ENCODE assay signal across 8 cellular contexts in the genomic region with DNA sequence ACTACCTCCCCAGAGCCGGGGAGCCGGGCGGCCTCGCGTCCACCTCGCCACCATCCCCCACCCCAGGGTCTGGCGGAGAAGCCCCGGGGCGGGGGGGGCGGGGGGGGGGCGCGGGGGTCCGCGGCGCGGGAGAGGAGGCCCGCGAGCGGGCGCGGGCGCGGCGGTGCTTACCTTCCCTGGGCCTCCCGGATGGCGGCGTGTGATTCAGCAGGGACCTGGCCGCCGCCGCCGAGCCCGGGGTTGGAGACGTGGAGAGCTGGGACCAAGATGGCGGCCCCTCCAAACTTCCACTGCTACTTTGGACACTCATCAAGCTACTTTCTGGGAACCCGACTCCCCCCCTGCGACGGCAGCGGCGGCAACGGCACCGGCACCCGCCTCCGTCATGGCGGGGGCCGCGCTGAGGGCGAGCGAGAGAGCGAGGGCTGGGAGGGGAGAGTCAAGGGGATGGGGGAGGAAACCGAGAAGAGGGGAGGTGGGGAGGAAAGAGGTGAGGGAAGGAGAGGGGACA.
DNase-seq lines count a peak whose midpoint lies in the region; ATAC-seq and TF ChIP-seq lines count a peak whose summit lies in the region.

No MANE protein-coding gene starts in this region.

- peaks cover 57% of the 10 kb centered on the region for H3K4me1 Mint-ChIP-seq in central memory CD8-positive, alpha-beta T cell

- DNase-seq in GM10248 (ENCODE audit: extremely low spot score) (peak; percentile 50), NCI-H146 (lab: John Stamatoyannopoulos, UW) (peak; percentile 64), KBM-7 (no peak)
- peak; percentile 33 to 49 (median 38) for DNase-seq in activated CD4-positive, CD25-positive, alpha-beta regulatory T cell (lab: John Stamatoyannopoulos, UW)
- DNase-seq in central memory CD8-positive, alpha-beta T cell (ENCODE audit: low spot score in 2 of 2) = peak; percentile 43 to 44
- DNase-seq in stimulated activated CD4-positive, alpha-beta T cell treated with anti-CD3 and anti-CD28 coated beads, Interleukin-1b, Interleukin-23, amount 100 ng/mL, for 24 hours (ENCODE audit: low read depth in 4 of 4, low spot score in 1 of 4) = peak; percentile 27 to 59 (median 52)

- H3K27me3 Mint-ChIP-seq in central memory CD8-positive, alpha-beta T cell = no peaks in the 10 kb centered on the region

- in situ Hi-C loops in KBM-7 (cut with MboI; ENCODE audit: low pct_unique_long_range_greater_than_20kb, low sequenced_read_pairs) = no loop called here

- H3K4me3 Mint-ChIP-seq in central memory CD8-positive, alpha-beta T cell = peak overlapping the region; percentile 97

- peaks cover 9% of the 10 kb centered on the region for H3K36me3 Mint-ChIP-seq in central memory CD8-positive, alpha-beta T cell (ENCODE audit: insufficient read depth)

- H3K27ac Mint-ChIP-seq in central memory CD8-positive, alpha-beta T cell (ENCODE audit: low read depth) = peak overlapping the region; percentile 94

- TF ChIP-seq CTCF in GM10248 (IDR thresholded peaks at IDR 0.05; ENCODE audit: control extremely low read depth, extremely low read depth, low read depth, missing control alignments) = no peak

- CTCF ChIA-PET in GM10248 (lab: Yijun Ruan, JAX) = interaction anchor here (1.2 to 2.1 kb wide), 3 partner anchors 24 to 231 kb away, joined by 3 to 6 read pairs (median 5); partner anchors contain the start of gene GORASP2

- H3K27me3 ChIP-seq in layer of hippocampus (ENCODE audit: control insufficient read depth, insufficient read depth, low read length) = no peaks in the 10 kb centered on the region

- peak overlapping the region; percentile 91 for H3K27ac ChIP-seq in layer of hippocampus (ENCODE audit: low read depth, low read length)

- no peaks in the 10 kb centered on the region for H3K9me3 Mint-ChIP-seq in central memory CD8-positive, alpha-beta T cell

- POLR2A ChIA-PET in GM10248 (lab: Yijun Ruan, JAX) = interaction anchor here (0.7 kb wide), 1 partner anchor 256 kb away, joined by 3 read pairs; no protein-coding TSS in a partner anchor

- peak; percentile 27 for ATAC-seq in HG02571 (IDR thresholded peaks at IDR 0.05; ENCODE audit: unreplicated experiment)
- peak; percentile 48 for ATAC-seq in central memory CD8-positive, alpha-beta T cell (replicated peaks; ENCODE audit: extremely low read depth, poor library complexity, severe bottlenecking)
